Comparison of ENCODE assay signal across 19 cellular contexts in the genomic region with DNA sequence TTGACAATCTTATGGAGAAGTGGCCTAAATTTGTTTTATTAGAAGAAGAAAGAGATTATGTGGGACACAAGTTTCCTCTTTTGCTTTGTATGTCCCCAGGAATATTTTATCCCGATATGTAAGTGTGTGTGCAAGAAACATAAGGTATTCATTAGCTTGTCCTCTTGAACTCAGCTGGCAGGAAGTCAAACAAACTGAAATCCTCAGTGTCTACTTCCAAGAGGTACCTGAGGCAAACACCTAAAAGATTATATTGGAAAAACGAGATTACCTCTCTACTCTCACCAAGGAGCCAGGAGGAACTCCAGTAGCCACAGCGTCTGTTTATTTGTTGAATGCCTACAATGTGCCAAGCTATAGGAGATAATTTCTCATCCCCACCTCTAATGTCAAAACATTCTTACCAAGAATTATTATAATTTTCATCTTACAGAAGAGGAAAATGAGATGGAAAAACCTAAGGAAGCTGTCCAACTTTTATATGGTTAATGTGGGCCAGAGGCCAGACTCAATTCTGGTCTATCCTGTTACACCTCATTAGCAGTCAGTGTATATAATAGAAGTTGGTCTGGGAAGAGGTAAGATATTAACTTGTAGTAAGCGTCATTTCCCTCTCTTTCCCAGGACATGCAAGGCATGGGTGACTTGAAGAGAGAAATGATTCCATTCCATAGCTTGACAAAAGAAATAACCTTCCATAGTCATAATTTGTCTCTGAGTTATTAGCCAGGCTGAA.
"Had no signal": no experiment of that assay in that cellular context is flagged by ENCODE, and none has a peak within 500 bp of the region (broad histone marks: within the 10 kb centered on the region; RNA-seq: fewer than 3 reads in every experiment).

No MANE protein-coding gene starts in this region.

- H3K4me1 ChIP-seq: adrenal gland, left lung, right atrium auricular region, thyroid gland had no signal

- H3K27ac ChIP-seq: adrenal gland, cardiac muscle cell, left lung, right atrium auricular region, thyroid gland had no signal

- H3K9me3 ChIP-seq: adrenal gland, left lung, right atrium auricular region, thyroid gland had no signal

- H3K27me3 ChIP-seq: adrenal gland, cardiac muscle cell, left lung, right atrium auricular region, thyroid gland had no signal

- FAIRE-seq: endometrium had no signal

- H3K4me3 ChIP-seq: adrenal gland, cardiac muscle cell, left lung, right atrium auricular region, thyroid gland had no signal

- ATAC-seq: activated CD4-positive, alpha-beta T cell treated with anti-CD3 and anti-CD28 coated beads for 36 hours; activated naive CD4-positive, alpha-beta T cell treated with anti-CD3 and anti-CD28 coated beads, Interleukin-2, amount 50 U/mL, for 72 hours; esophagus mucosa; left lung; WTC11 had no signal

- H3K36me3 ChIP-seq: adrenal gland, cardiac muscle cell, left lung, right atrium auricular region, thyroid gland had no signal

- DNase-seq: activated CD4-positive, alpha-beta T cell treated with anti-CD3 and anti-CD28 coated beads for 36 hours; activated CD4-positive, alpha-beta T cell treated with anti-CD3 and anti-CD28 coated beads, Interleukin-2, amount 50 U/mL, for 48 hours; activated gamma-delta T cell treated with Interleukin-2 at 50 U/mL for 16 hours; activated T-cell treated with anti-CD3 and anti-CD28 coated beads for 4 hours; adrenal gland; left lung; midbrain; stimulated activated CD4-positive, alpha-beta T cell treated with anti-CD3 and anti-CD28 coated beads, Interleukin-12 subunit alpha, Interleukin-12 subunit beta, amount 100 ng/mL, for 4 hours; stimulated activated CD4-positive, alpha-beta T cell treated with anti-CD3 and anti-CD28 coated beads, Interleukin-1b, Interleukin-23, amount 100 ng/mL, for 48 hours; stimulated activated naive CD4-positive, alpha-beta T cell treated with Interleukin-2 at 50 U/mL for 16 hours; SW 1271; T-helper 2 cell; thyroid gland had no signal
